ENCODE assay signal across 8 cellular contexts in the genomic region with DNA sequence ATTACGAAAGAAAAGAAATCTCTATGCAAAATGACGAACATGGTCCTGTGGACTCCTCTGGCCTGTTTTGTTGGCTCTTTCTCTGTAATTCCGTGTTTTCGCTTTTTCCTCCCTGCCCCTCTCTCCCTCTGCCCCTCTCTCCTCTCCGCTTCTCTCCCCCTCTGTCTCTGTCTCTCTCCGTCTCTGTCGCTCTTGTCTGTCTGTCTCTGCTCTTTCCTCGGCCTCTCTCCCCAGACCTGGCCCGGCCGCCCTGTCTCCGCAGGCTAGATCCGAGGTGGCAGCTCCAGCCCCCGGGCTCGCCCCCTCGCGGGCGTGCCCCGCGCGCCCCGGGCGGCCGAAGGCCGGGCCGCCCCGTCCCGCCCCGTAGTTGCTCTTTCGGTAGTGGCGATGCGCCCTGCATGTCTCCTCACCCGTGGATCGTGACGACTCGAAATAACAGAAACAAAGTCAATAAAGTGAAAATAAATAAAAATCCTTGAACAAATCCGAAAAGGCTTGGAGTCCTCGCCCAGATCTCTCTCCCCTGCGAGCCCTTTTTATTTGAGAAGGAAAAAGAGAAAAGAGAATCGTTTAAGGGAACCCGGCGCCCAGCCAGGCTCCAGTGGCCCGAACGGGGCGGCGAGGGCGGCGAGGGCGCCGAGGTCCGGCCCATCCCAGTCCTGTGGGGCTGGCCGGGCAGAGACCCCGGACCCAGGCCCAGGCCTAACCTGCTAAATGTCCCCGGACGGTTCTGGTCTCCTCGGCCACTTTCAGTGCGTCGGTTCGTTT.
DNase-seq lines count a peak whose midpoint lies in the region; ATAC-seq and TF ChIP-seq lines count a peak whose summit lies in the region.

No MANE protein-coding gene starts in this region.

- H3K27me3 Mint-ChIP-seq in brain (peaks cover 96% of the 10 kb centered on the region), mesothelial cell of epicardium (ENCODE audit: low read depth) (peaks cover 49% of the 10 kb centered on the region)

- peak overlapping the region; percentile 75 to 89 (median 84) for H3K4me3 Mint-ChIP-seq in brain
- H3K4me3 Mint-ChIP-seq in mesothelial cell of epicardium, result peak overlapping the region; percentile 57

- H3K27ac Mint-ChIP-seq in brain, result no peak overlapping the region
- no peak overlapping the region for H3K27ac Mint-ChIP-seq in mesothelial cell of epicardium

- peaks cover 100% of the 10 kb centered on the region for H3K27me3 ChIP-seq in cardiac muscle cell

- H3K27ac ChIP-seq in cardiac muscle cell, result no peak overlapping the region

- no peaks in the 10 kb centered on the region for H3K36me3 Mint-ChIP-seq in brain
- H3K36me3 Mint-ChIP-seq in mesothelial cell of epicardium, result no peaks in the 10 kb centered on the region

- no peaks in the 10 kb centered on the region for H3K36me3 ChIP-seq in cardiac muscle cell

- no peaks in the 10 kb centered on the region for H3K4me1 ChIP-seq in cardiac muscle cell (ENCODE audit: low read depth)

- TF ChIP-seq CTCF in cardiac muscle cell (IDR thresholded peaks at IDR 0.05; ENCODE audit: low read depth, low read length) (no peak), brain (conservative IDR thresholded peaks at IDR 0.05) (no peak), mesothelial cell of epicardium (IDR thresholded peaks at IDR 0.05; ENCODE audit: unreplicated experiment) (no peak)

- peaks cover 0 to 6% (median 0%) of the 10 kb centered on the region in 5 experiments for H3K9me3 Mint-ChIP-seq in brain
- H3K9me3 Mint-ChIP-seq in mesothelial cell of epicardium, result no peaks in the 10 kb centered on the region

- DNase-seq in cardiac muscle cell (ENCODE audit: low read depth in 1 of 2, low spot score in 1 of 2) (no peak), cardiac septum (ENCODE audit: low spot score) (no peak), mesothelial cell of epicardium (ENCODE audit: low spot score in 2 of 2, unreplicated experiment in 2 of 2) (no peak), KG1 (lab: John Stamatoyannopoulos, UW) (no peak), NCI-H2196 (lab: John Stamatoyannopoulos, UW; ENCODE audit: unreplicated experiment) (no peak)

- H3K4me1 Mint-ChIP-seq in brain (peaks cover 36% of the 10 kb centered on the region), mesothelial cell of epicardium (peaks cover 24% of the 10 kb centered on the region)

- H3K4me3 ChIP-seq in cardiac muscle cell, result peak overlapping the region; percentile 37

- no peaks in the 10 kb centered on the region for H3K9me3 ChIP-seq in cardiac muscle cell (ENCODE audit: low read depth)

- intact Hi-C loops in cardiac septum (cut with DNase I), result no loop called here

- ATAC-seq in HG03469 (IDR thresholded peaks at IDR 0.05; ENCODE audit: unreplicated experiment) (no peak), HG03135 (IDR thresholded peaks at IDR 0.05; ENCODE audit: unreplicated experiment) (no peak)
